ENCODE assay signal across 8 cellular contexts in genomic region chr9:130701059-130702022, GRCh38. TPM values are rescaled to one million over a fixed set of nuclear protein-coding genes. Genes with fewer than 3 reads are reported as not detected.
DNase-seq lines count a peak whose midpoint lies in the region; ATAC-seq and TF ChIP-seq lines count a peak whose summit lies in the region.

No MANE protein-coding gene starts in this region.

- peaks cover 52% of the 10 kb centered on the region for H3K36me3 Mint-ChIP-seq in activated T-cell treated with anti-CD3 and anti-CD28 coated beads, Interleukin-2, amount 50 U/mL, for 4 hours (ENCODE audit: insufficient read depth)

- H3K4me2 ChIP-seq in OCI-LY7 (ENCODE audit: low read length) (no peak overlapping the region), neural cell (ENCODE audit: low read length) (no peak overlapping the region)

- H2AFZ ChIP-seq in OCI-LY7 (ENCODE audit: low read length), result no peak overlapping the region
- H2AFZ ChIP-seq in neural cell (ENCODE audit: low read depth, low read length), result no peak overlapping the region

- no TSS peak for BruUV-seq in OCI-LY7 (replicated peaks; lab: Mats Ljungman, UMichigan)

- H3K9me3 ChIP-seq in BE2C (no peaks in the 10 kb centered on the region), OCI-LY7 (ENCODE audit: low read length) (no peaks in the 10 kb centered on the region), neural cell (ENCODE audit: low read length) (no peaks in the 10 kb centered on the region)

- TF ChIP-seq CTCF in BE2C (IDR thresholded peaks at IDR 0.05; ENCODE audit: low read depth, low read length), result peak; percentile 99
- TF ChIP-seq CTCF in OCI-LY7 (conservative IDR thresholded peaks at IDR 0.05; ENCODE audit: low read length), result peak; percentile 97
- TF ChIP-seq CTCF in neural cell (IDR thresholded peaks at IDR 0.05; ENCODE audit: poor library complexity, severe bottlenecking), result peak; percentile 77

- H3K4me1 Mint-ChIP-seq in activated T-cell treated with anti-CD3 and anti-CD28 coated beads, Interleukin-2, amount 50 U/mL, for 4 hours (ENCODE audit: low read depth), result peaks cover 18% of the 10 kb centered on the region

- no peak overlapping the region for H3K27ac ChIP-seq in OCI-LY7 (ENCODE audit: low read depth, low read length, poor library complexity, severe bottlenecking)
- H3K27ac ChIP-seq in neural cell (ENCODE audit: low read length), result peak overlapping the region; percentile 6

- peaks cover 89% of the 10 kb centered on the region for H3K36me3 ChIP-seq in BE2C
- H3K36me3 ChIP-seq in OCI-LY7 (ENCODE audit: insufficient read depth, low read length), result peaks cover 95% of the 10 kb centered on the region
- peaks cover 7% of the 10 kb centered on the region for H3K36me3 ChIP-seq in neural cell (ENCODE audit: insufficient read depth, low read length)

- H3K4me3 Mint-ChIP-seq in activated T-cell treated with anti-CD3 and anti-CD28 coated beads, Interleukin-2, amount 50 U/mL, for 4 hours, result no peak overlapping the region

- H3K27me3 Mint-ChIP-seq in activated T-cell treated with anti-CD3 and anti-CD28 coated beads, Interleukin-2, amount 50 U/mL, for 4 hours (ENCODE audit: low read depth), result no peaks in the 10 kb centered on the region

- H3K27me3 ChIP-seq in BE2C (no peaks in the 10 kb centered on the region), neural cell (ENCODE audit: insufficient read depth, low read depth, low read length) (no peaks in the 10 kb centered on the region)

- peak; percentile 43 for ATAC-seq in HG02798 (IDR thresholded peaks at IDR 0.05; ENCODE audit: poor library complexity, unreplicated experiment)
- peak; percentile 86 to 90 for ATAC-seq in activated T-cell treated with anti-CD3 and anti-CD28 coated beads, Interleukin-2, amount 50 U/mL, for 4 hours
- no peak for ATAC-seq in HG02981 (IDR thresholded peaks at IDR 0.05; ENCODE audit: unreplicated experiment)

- H3K4me3 ChIP-seq in BE2C (ENCODE audit: low read depth, low read length) (no peak overlapping the region), OCI-LY7 (ENCODE audit: low read depth, low read length, poor library complexity, severe bottlenecking) (no peak overlapping the region), neural cell (ENCODE audit: low read length) (no peak overlapping the region)

- TF ChIP-seq RAD21 in neural cell (conservative IDR thresholded peaks at IDR 0.05), result peak; percentile 64

- TF ChIP-seq EP300 in neural cell (conservative IDR thresholded peaks at IDR 0.05; ENCODE audit: poor library complexity, severe bottlenecking), result no peak

- H3K9me2 ChIP-seq in OCI-LY7 (ENCODE audit: insufficient read depth, low read length) (no peaks in the 10 kb centered on the region), neural cell (ENCODE audit: insufficient read depth, low read length) (no peaks in the 10 kb centered on the region)

- H3K79me2 ChIP-seq in OCI-LY7 (ENCODE audit: insufficient read depth, low read depth, low read length) (peaks cover 24% of the 10 kb centered on the region), neural cell (replicated peaks; ENCODE audit: insufficient read depth, low read length) (peaks cover 5% of the 10 kb centered on the region)

- CTCF ChIA-PET in OCI-LY7 (lab: Charles Lee; ENCODE audit: unreplicated experiment), result no interaction called here

- intact Hi-C loops in OCI-LY7 (cut with micrococcal nuclease; ENCODE audit: unreplicated experiment), result no loop called here

- H4K20me1 ChIP-seq in OCI-LY7 (ENCODE audit: insufficient read depth, low read length) (peaks cover 16% of the 10 kb centered on the region), neural cell (ENCODE audit: insufficient read depth) (no peaks in the 10 kb centered on the region)

- POLR2A ChIA-PET in OCI-LY7 (lab: Charles Lee), result interaction anchor here (0.9 to 1.3 kb wide), 3 partner anchors 9 to 14 kb away, joined by 3 to 4 read pairs (median 4); no protein-coding TSS in a partner anchor

- H3K4me1 ChIP-seq in BE2C, result no peaks in the 10 kb centered on the region
- H3K4me1 ChIP-seq in OCI-LY7 (ENCODE audit: insufficient read depth, low read length, poor library complexity, severe bottlenecking), result peaks cover 1% of the 10 kb centered on the region

- DNase-seq in BE2C (peak; percentile 89), OCI-LY7 (ENCODE audit: low spot score) (peak; percentile 70), fibroblast of gingiva (ENCODE audit: low read depth) (peak; percentile 92), stromal cell of bone marrow (ENCODE audit: low read depth) (peak; percentile 88)
- DNase-seq in activated T-cell treated with anti-CD3 and anti-CD28 coated beads, Interleukin-2, amount 50 U/mL, for 4 hours, result peak; percentile 66

- no peak overlapping the region for H3K9ac ChIP-seq in neural cell (ENCODE audit: low read length)

- H3K9me3 Mint-ChIP-seq in activated T-cell treated with anti-CD3 and anti-CD28 coated beads, Interleukin-2, amount 50 U/mL, for 4 hours, result no peaks in the 10 kb centered on the region

- H3F3A ChIP-seq in neural cell (ENCODE audit: insufficient read depth, low read length, poor library complexity, severe bottlenecking), result no peaks in the 10 kb centered on the region

TF ChIP-seq in neural cell, 6 proteins besides CTCF, POLR2A, EP300 and RAD21:
- no peak for TF ChIP-seq POLR2AphosphoS5 (IDR thresholded peaks at IDR 0.05)
- no peak for TF ChIP-seq TAF1 (IDR thresholded peaks at IDR 0.05; ENCODE audit: low read depth)
- TF ChIP-seq SMC3 (conservative IDR thresholded peaks at IDR 0.05; ENCODE audit: poor library complexity), result peak; percentile 66

RNA-seq across cellular contexts. Expression of gene EXOSC2, which starts 7.8 kb away (rescaled TPM):
- polyA plus RNA-seq in BE2C (2012; ENCODE audit: insufficient read depth, insufficient read length, low read depth), result 74.2 TPM
- total RNA-seq in OCI-LY7 (2014; rRNA removed; shearing (Covaris generic)), result 65.0 and 69.0 TPM in 2 replicates
- 79.8 and 89.9 TPM in 2 replicates for total RNA-seq in OCI-LY7 (2022)
- total RNA-seq in activated T-cell treated with anti-CD3 and anti-CD28 coated beads, Interleukin-2, amount 50 U/mL, for 4 hours, result 100 to 1,000 TPM; 112 to 116 (median 113) TPM
- 36.3 and 43.6 TPM in 2 replicates for polyA plus RNA-seq in neural cell
- polyA minus RNA-seq in neural cell, result 48.7 and 49.4 TPM in 2 replicates

RNA-seq across cellular contexts. Expression of gene PRDM12, which starts 36.9 kb away (rescaled TPM):
- polyA plus RNA-seq in BE2C (2012; ENCODE audit: insufficient read depth, insufficient read length, low read depth), result 0.40 TPM
- 0.06 TPM in 1 of 2 replicates, not detected in the other for total RNA-seq in OCI-LY7 (2014; rRNA removed; shearing (Covaris generic))
- not detected in 2 replicates for total RNA-seq in OCI-LY7 (2022)
- total RNA-seq in activated T-cell treated with anti-CD3 and anti-CD28 coated beads, Interleukin-2, amount 50 U/mL, for 4 hours, result under 1 TPM; 0.08 to 0.18 (median 0.14) TPM
- polyA plus RNA-seq in neural cell, result 0.17 TPM in 1 of 2 replicates, not detected in the other
- polyA minus RNA-seq in neural cell, result 0.49 TPM in 1 of 2 replicates, not detected in the other
